ENCODE assay signal across 19 cellular contexts in genomic region chr10:42836096-42836495, GRCh38.
"Had no signal": no experiment of that assay in that cellular context is flagged by ENCODE, and none has a peak within 500 bp of the region (broad histone marks: within the 10 kb centered on the region; RNA-seq: fewer than 3 reads in every experiment).

No MANE protein-coding gene starts in this region.

- ATAC-seq: activated naive CD8-positive, alpha-beta T cell treated with anti-CD3 and anti-CD28 coated beads, Interleukin-2, amount 50 U/mL, for 24 hours; activated T-cell treated with anti-CD3 and anti-CD28 coated beads, Interleukin-2, amount 50 U/mL, for 4 hours; naive thymus-derived CD4-positive, alpha-beta T cell; stimulated activated naive B cell treated with anti-CD40 and anti-IgM and Interleukin-4, amounts not matched to agents 10 μg/mL and 1 μg/mL and 100 μg/mL, for 72 hours had no signal

- H3K4me1 ChIP-seq: parathyroid adenoma had no signal

- H3K4me3 Mint-ChIP-seq: activated naive CD4-positive, alpha-beta T cell treated with anti-CD3 and anti-CD28 coated beads, Interleukin-2, amount 10 ng/mL, durations not matched to agents 7 days and 5 days; activated naive CD8-positive, alpha-beta T cell treated with anti-CD3 and anti-CD28 coated beads, Interleukin-2, amount 50 U/mL, for 24 hours; activated T-cell treated with anti-CD3 and anti-CD28 coated beads, Interleukin-2, amount 50 U/mL, for 4 hours; central memory CD8-positive, alpha-beta T cell; memory B cell; naive thymus-derived CD4-positive, alpha-beta T cell had no signal

- H3K27ac ChIP-seq: brain microvascular endothelial cell, esophagus squamous epithelium, neutrophil, parathyroid adenoma, thoracic aorta, upper lobe of left lung had no signal

- H3K4me1 Mint-ChIP-seq: central memory CD8-positive, alpha-beta T cell; memory B cell; stimulated activated naive B cell treated with anti-CD40 and anti-IgM and Interleukin-4, amounts not matched to agents 10 μg/mL and 1 μg/mL and 100 μg/mL, for 72 hours had no signal

- DNase-seq: activated CD4-positive, alpha-beta T cell treated with anti-CD3 and anti-CD28 coated beads, Interleukin-2, amount 50 U/mL, for 1 hour; activated CD8-positive, alpha-beta memory T cell treated with anti-CD3 and anti-CD28 coated beads, Interleukin-2, amount 50 U/mL, for 4 hours; activated naive CD4-positive, alpha-beta T cell treated with anti-CD3 and anti-CD28 coated beads, Interleukin-2, amount 10 ng/mL, durations not matched to agents 7 days and 5 days; activated naive CD8-positive, alpha-beta T cell treated with anti-CD3 and anti-CD28 coated beads, Interleukin-2, amount 50 U/mL, for 24 hours; activated T-cell treated with anti-CD3 and anti-CD28 coated beads, Interleukin-2, amount 50 U/mL, for 4 hours; cortex of kidney; effector CD4-positive, alpha-beta T cell; esophagus squamous epithelium; mucosa of descending colon; naive thymus-derived CD4-positive, alpha-beta T cell; stimulated activated naive B cell treated with anti-CD40 and anti-IgM and Interleukin-4, amounts not matched to agents 10 μg/mL and 1 μg/mL and 100 μg/mL, for 72 hours; T1000 had no signal

- H3K9me3 ChIP-seq: esophagus squamous epithelium, mucosa of descending colon, neutrophil, thoracic aorta, upper lobe of left lung had no signal

- H3K4me3 ChIP-seq: mucosa of descending colon had no signal

- H3K27ac Mint-ChIP-seq: activated naive CD4-positive, alpha-beta T cell treated with anti-CD3 and anti-CD28 coated beads, Interleukin-2, amount 10 ng/mL, durations not matched to agents 7 days and 5 days; activated naive CD8-positive, alpha-beta T cell treated with anti-CD3 and anti-CD28 coated beads, Interleukin-2, amount 50 U/mL, for 24 hours; memory B cell; stimulated activated naive B cell treated with anti-CD40 and anti-IgM and Interleukin-4, amounts not matched to agents 10 μg/mL and 1 μg/mL and 100 μg/mL, for 72 hours had no signal

- H3K9ac ChIP-seq: parathyroid adenoma had no signal

- H3K27me3 ChIP-seq: brain microvascular endothelial cell had no signal

- H3K9me3 Mint-ChIP-seq: activated naive CD4-positive, alpha-beta T cell treated with anti-CD3 and anti-CD28 coated beads, Interleukin-2, amount 10 ng/mL, durations not matched to agents 7 days and 5 days; activated naive CD8-positive, alpha-beta T cell treated with anti-CD3 and anti-CD28 coated beads, Interleukin-2, amount 50 U/mL, for 24 hours; activated T-cell treated with anti-CD3 and anti-CD28 coated beads, Interleukin-2, amount 50 U/mL, for 4 hours; central memory CD8-positive, alpha-beta T cell; memory B cell; stimulated activated naive B cell treated with anti-CD40 and anti-IgM and Interleukin-4, amounts not matched to agents 10 μg/mL and 1 μg/mL and 100 μg/mL, for 72 hours had no signal
